Comparison of ENCODE assay signal across 1 cellular context in genomic region chr1:2304921-2305681, GRCh38.
TF ChIP-seq lines count a peak whose summit lies in the region.

No MANE protein-coding gene starts in this region.

TF ChIP-seq in HEK293, 187 proteins besides CTCF, POLR2A, EP300 and RAD21 (continued from another document):
- TF ChIP-seq KLF16 (tag by site-specific recombination; IDR thresholded peaks at IDR 0.05) (no peak), ZNF707 (tag by site-specific recombination; IDR thresholded peaks at IDR 0.05) (no peak), ZBTB44 (tag by site-specific recombination; IDR thresholded peaks at IDR 0.05) (no peak), ZNF670 (tag by site-specific recombination; IDR thresholded peaks at IDR 0.05; ENCODE audit: low read depth) (no peak), SCRT1 (tag by site-specific recombination; IDR thresholded peaks at IDR 0.05; ENCODE audit: borderline replicate concordance) (no peak), ZBTB7A (tag by site-specific recombination; IDR thresholded peaks at IDR 0.05; ENCODE audit: low read depth) (no peak), ZNF747 (tag by site-specific recombination; IDR thresholded peaks at IDR 0.05) (no peak), ZBTB6 (tag by site-specific recombination; IDR thresholded peaks at IDR 0.05) (no peak), SETDB1 (IDR thresholded peaks at IDR 0.05; ENCODE audit: insufficient read length, low read length) (no peak), KLF1 (tag by site-specific recombination; IDR thresholded peaks at IDR 0.05) (peak; percentile 67), ZNF214 (tag by site-specific recombination; IDR thresholded peaks at IDR 0.05; ENCODE audit: borderline replicate concordance) (no peak), ZSCAN4 (tag by site-specific recombination; IDR thresholded peaks at IDR 0.05) (no peak), ZNF266 (tag by site-specific recombination; IDR thresholded peaks at IDR 0.05; ENCODE audit: low read depth) (no peak), YY2 (tag by site-specific recombination; IDR thresholded peaks at IDR 0.05) (no peak), ZBTB8A (tag by site-specific recombination; IDR thresholded peaks at IDR 0.05) (no peak), ZNF488 (tag by site-specific recombination; IDR thresholded peaks at IDR 0.05) (no peak), SCRT2 (tag by site-specific recombination; IDR thresholded peaks at IDR 0.05) (no peak), ZFHX2 (tag by site-specific recombination; conservative IDR thresholded peaks at IDR 0.05) (peak; percentile 63), ZNF624 (tag by site-specific recombination; IDR thresholded peaks at IDR 0.05) (no peak), ZBTB11 (tag by site-specific recombination; conservative IDR thresholded peaks at IDR 0.05; ENCODE audit: low read depth) (no peak), ZNF48 (tag by site-specific recombination; IDR thresholded peaks at IDR 0.05) (no peak), MEIS1 (CRISPR knock-in tag; IDR thresholded peaks at IDR 0.05; ENCODE audit: borderline replicate concordance) (no peak), ZNF18 (tag by site-specific recombination; IDR thresholded peaks at IDR 0.05) (peak; percentile 71; the same call in 1 of the 2 replicates), EGR2 (tag by site-specific recombination; IDR thresholded peaks at IDR 0.05; ENCODE audit: low read depth) (peak; percentile 69), WT1 (tag by site-specific recombination; IDR thresholded peaks at IDR 0.05) (peak; percentile 59; the same call in 1 of the 2 replicates), ZBTB10 (tag by site-specific recombination; IDR thresholded peaks at IDR 0.05) (no peak), ZNF280D (tag by site-specific recombination; IDR thresholded peaks at IDR 0.05) (no peak), ZNF239 (tag by site-specific recombination; IDR thresholded peaks at IDR 0.05) (no peak), ZNF112 (tag by site-specific recombination; IDR thresholded peaks at IDR 0.05) (no peak), ZNF639 (tag by site-specific recombination; IDR thresholded peaks at IDR 0.05) (no peak)
